14 cellular contexts compared by ENCODE assay signal in genomic region chr2:201697899-201698298, GRCh38. TPM values are rescaled to one million over a fixed set of nuclear protein-coding genes. Genes with fewer than 3 reads are reported as not detected.
DNase-seq lines count a peak whose midpoint lies in the region; ATAC-seq and TF ChIP-seq lines count a peak whose summit lies in the region.
"Had no signal": no experiment of that assay in that cellular context is flagged by ENCODE, and none has a peak within 500 bp of the region (broad histone marks: within the 10 kb centered on the region; RNA-seq: fewer than 3 reads in every experiment).

No MANE protein-coding gene starts in this region.

- no peaks in the 10 kb centered on the region for H3K9me3 ChIP-seq in SK-N-MC (ENCODE audit: low read depth, low read length)
- no peaks in the 10 kb centered on the region for H3K9me3 ChIP-seq in fibroblast of lung (ENCODE audit: control insufficient read depth, insufficient read depth, low read depth, low read length)

- no peak overlapping the region for H3K4me3 Mint-ChIP-seq in progenitor cell of endocrine pancreas (ENCODE audit: low read depth)
- H3K4me3 Mint-ChIP-seq in Calu3 (ENCODE audit: low read depth, unreplicated experiment): no peak overlapping the region
- H3K4me3 Mint-ChIP-seq: activated naive CD8-positive, alpha-beta T cell; CD4-positive, alpha-beta memory T cell had no signal

- H3K4me1 Mint-ChIP-seq in progenitor cell of endocrine pancreas (ENCODE audit: low read depth) (peaks cover 5% of the 10 kb centered on the region), Calu3 (ENCODE audit: low read depth, unreplicated experiment) (no peaks in the 10 kb centered on the region)

- ATAC-seq in left colon: no peak

- H3K36me3 Mint-ChIP-seq in progenitor cell of endocrine pancreas (ENCODE audit: insufficient read depth) (peaks cover 5% of the 10 kb centered on the region), Calu3 (ENCODE audit: insufficient read depth, unreplicated experiment) (no peaks in the 10 kb centered on the region)

- no peak for TF ChIP-seq CTCF in fibroblast of lung (conservative IDR thresholded peaks at IDR 0.05 in 1 of 2, IDR thresholded peaks at IDR 0.05 in 1 of 2; ENCODE audit: low read depth in 1 of 2, low read length in 2 of 2)
- no peak for TF ChIP-seq CTCF in progenitor cell of endocrine pancreas (IDR thresholded peaks at IDR 0.05; ENCODE audit: unreplicated experiment)
- TF ChIP-seq CTCF in Calu3 (IDR thresholded peaks at IDR 0.05; ENCODE audit: unreplicated experiment): no peak

- H3K79me2 ChIP-seq in fibroblast of lung (ENCODE audit: control insufficient read depth, insufficient read depth, low read length): no peaks in the 10 kb centered on the region

- peaks cover 32% of the 10 kb centered on the region for H3K4me1 ChIP-seq in fibroblast of lung (ENCODE audit: control insufficient read depth, extremely low read depth, insufficient read depth, low read length)

- no TSS peak for BruUV-seq in Calu3 (replicated peaks; lab: Mats Ljungman, UMichigan)

- no peaks in the 10 kb centered on the region for H3K27me3 ChIP-seq in fibroblast of lung (ENCODE audit: control insufficient read depth, insufficient read depth, low read length)

- no peak overlapping the region for H2AFZ ChIP-seq in fibroblast of lung (ENCODE audit: low read length)

- intact Hi-C loops in Calu3 (cut with micrococcal nuclease; ENCODE audit: unreplicated experiment): no loop called here
- intact Hi-C loops in left colon (cut with DNase I, micrococcal nuclease): no loop called here

- peak; percentile 67 for DNase-seq in Daoy (ENCODE audit: low read depth)
- DNase-seq in SK-N-MC (ENCODE audit: low read depth, low spot score): no peak
- peak; percentile 76 to 95 for DNase-seq in fibroblast of lung (ENCODE audit: low read depth in 2 of 2)
- DNase-seq in progenitor cell of endocrine pancreas (ENCODE audit: low spot score, unreplicated experiment): no peak
- no peak for DNase-seq in SKM-1 (lab: John Stamatoyannopoulos, UW; ENCODE audit: unreplicated experiment)
- no peak for DNase-seq in UCSD-AML1 (lab: John Stamatoyannopoulos, UW; ENCODE audit: unreplicated experiment)
- DNase-seq in Calu3: no peak
- DNase-seq in left colon: no peak
- DNase-seq: CD4-positive, alpha-beta memory T cell; foreskin melanocyte; KG1; SIG-M5 had no signal

- CTCF ChIA-PET in Calu3 (lab: Charles Lee): no interaction called here

- H3K9ac ChIP-seq in SK-N-MC (ENCODE audit: insufficient read length) (no peak overlapping the region), fibroblast of lung (ENCODE audit: insufficient read depth, low read length) (no peak overlapping the region)

- no peaks in the 10 kb centered on the region for H3K27me3 Mint-ChIP-seq in progenitor cell of endocrine pancreas
- H3K27me3 Mint-ChIP-seq in Calu3 (ENCODE audit: unreplicated experiment): no peaks in the 10 kb centered on the region
- H3K27me3 Mint-ChIP-seq: activated naive CD8-positive, alpha-beta T cell; CD4-positive, alpha-beta memory T cell had no signal

- H3K36me3 ChIP-seq in SK-N-MC (ENCODE audit: insufficient read depth, low read length) (peaks cover 20% of the 10 kb centered on the region), fibroblast of lung (ENCODE audit: control insufficient read depth, insufficient read depth, low read length) (peaks cover 3% of the 10 kb centered on the region)

- peak overlapping the region; percentile 25 for H3K27ac Mint-ChIP-seq in progenitor cell of endocrine pancreas
- H3K27ac Mint-ChIP-seq in Calu3 (ENCODE audit: unreplicated experiment): no peak overlapping the region
- H3K27ac Mint-ChIP-seq: activated naive CD8-positive, alpha-beta T cell; CD4-positive, alpha-beta memory T cell had no signal

- H3K4me3 ChIP-seq in SK-N-MC: peak overlapping the region; percentile 20; the same call in 1 of the 2 replicates
- no peak overlapping the region for H3K4me3 ChIP-seq in fibroblast of lung (replicated peaks in 1 of 4; ENCODE audit: control extremely low read depth in 1 of 4, insufficient read depth in 1 of 4, low read depth in 3 of 4, low read length in 4 of 4)

- no peaks in the 10 kb centered on the region for H4K20me1 ChIP-seq in fibroblast of lung (ENCODE audit: control insufficient read depth, extremely low read depth, insufficient read depth, low read length)

- H3K27ac ChIP-seq in SK-N-MC: peak overlapping the region; percentile 63; the same call in 1 of the 2 replicates
- peak overlapping the region; percentile 51 for H3K27ac ChIP-seq in fibroblast of lung (ENCODE audit: insufficient read depth, low read length)

- H3K9me3 Mint-ChIP-seq in progenitor cell of endocrine pancreas (ENCODE audit: low read depth) (no peaks in the 10 kb centered on the region), Calu3 (ENCODE audit: low read depth, unreplicated experiment) (no peaks in the 10 kb centered on the region)
- H3K9me3 Mint-ChIP-seq: CD4-positive, alpha-beta memory T cell had no signal

- H3K4me2 ChIP-seq in fibroblast of lung (ENCODE audit: extremely low read depth, insufficient read depth, low read length): peak overlapping the region; percentile 57

RNA-seq across cellular contexts. Expression of gene MPP4, which starts 0.5 kb away (rescaled TPM):
- total RNA-seq in Daoy (2014; rRNA removed; shearing (Covaris generic)): 7.8 and 9.3 TPM in 2 replicates
- total RNA-seq in fibroblast of lung: 0.26 and 0.50 TPM in 2 replicates
- 2.7 and 4.4 TPM in 2 replicates for polyA plus RNA-seq in fibroblast of lung
- polyA plus RNA-seq in fibroblast of lung (2012): 1.3 and 2.0 TPM in 2 replicates
- polyA minus RNA-seq in fibroblast of lung (ENCODE audit: low replicate concordance): 1.6 and 2.3 TPM in 2 replicates
- total RNA-seq in progenitor cell of endocrine pancreas: 0.22 TPM in 1 of 2 replicates, not detected in the other
- total RNA-seq in Calu3 (2022): 0.44 TPM in 1 of 2 replicates, not detected in the other
- total RNA-seq in left colon: not detected
- total RNA-seq: CD4-positive, alpha-beta memory T cell; mucosa of gallbladder had no signal
- polyA plus RNA-seq: CD4-positive, alpha-beta memory T cell had no signal

RNA-seq across cellular contexts. Expression of gene TMEM237, which starts 54.6 kb away (rescaled TPM):
- total RNA-seq in Daoy (2014; rRNA removed; shearing (Covaris generic)): 144 and 173 TPM in 2 replicates
- 16.7 and 23.8 TPM in 2 replicates for total RNA-seq in fibroblast of lung
- polyA plus RNA-seq in fibroblast of lung: 39.0 and 64.1 TPM in 2 replicates
- polyA plus RNA-seq in fibroblast of lung (2012): 30.8 and 40.3 TPM in 2 replicates
- polyA minus RNA-seq in fibroblast of lung (ENCODE audit: low replicate concordance): 6.6 and 7.2 TPM in 2 replicates
- 55.3 and 57.8 TPM in 2 replicates for total RNA-seq in progenitor cell of endocrine pancreas
- total RNA-seq in Calu3 (2022): 19.9 and 27.1 TPM in 2 replicates
- 1 to 10 TPM; 3.6 to 5.2 TPM for total RNA-seq in left colon

Comparison
In these comparisons a context has a peak if more than half of its experiments do, and no peak if none do; other contexts are left out.
1. DNase-seq: peak in Daoy (single experiment) and fibroblast of lung (2 of 2); none in SK-N-MC (single experiment), progenitor cell of endocrine pancreas (single experiment), SKM-1 (single experiment), UCSD-AML1 (single experiment), Calu3 (single experiment) and left colon (0 of 2).